28 cellular contexts compared by ENCODE assay signal in genomic region chr13:44299142-44299541, GRCh38.
DNase-seq lines count a peak whose midpoint lies in the region; ATAC-seq, FAIRE-seq and TF ChIP-seq lines count a peak whose summit lies in the region.
"Had no signal": no experiment of that assay in that cellular context is flagged by ENCODE, and none has a peak within 500 bp of the region (broad histone marks: within the 10 kb centered on the region; RNA-seq: fewer than 3 reads in every experiment).

No MANE protein-coding gene starts in this region.

- WGBS in A549 (ENCODE audit: missing lambda C conversion rate): 74% methylated on average over 4 of the region's 4 CpGs

- no peak overlapping the region for H3K4me3 ChIP-seq in A549
- H3K4me3 ChIP-seq in CD8-positive, alpha-beta memory T cell (ENCODE audit: low read length): no peak overlapping the region
- H3K4me3 ChIP-seq in dorsolateral prefrontal cortex: no peak overlapping the region
- H3K4me3 ChIP-seq: GM23248 had no signal

- CTCF ChIA-PET in A549 (lab: Yijun Ruan, JAX): no interaction called here
- CTCF ChIA-PET in CD8-positive, alpha-beta memory T cell (lab: Charles Lee): no interaction called here

- H3K27me3 ChIP-seq in CD8-positive, alpha-beta memory T cell (ENCODE audit: insufficient read depth, low read length, poor library complexity, severe bottlenecking): no peaks in the 10 kb centered on the region
- no peaks in the 10 kb centered on the region for H3K27me3 ChIP-seq in dorsolateral prefrontal cortex

- TF ChIP-seq CTCF in A549 (IDR thresholded peaks at IDR 0.05) (no peak), dorsolateral prefrontal cortex (IDR thresholded peaks at IDR 0.05 in 54 of 56, conservative IDR thresholded peaks at IDR 0.05 in 2 of 56; ENCODE audit: low read depth in 1 of 56, partially characterized antibody in 56 of 56) (no peak)

- peaks cover 43% of the 10 kb centered on the region for H3K4me1 ChIP-seq in A549
- H3K4me1 ChIP-seq in CD8-positive, alpha-beta memory T cell (ENCODE audit: insufficient read depth, low read length): peaks cover 2% of the 10 kb centered on the region
- H3K4me1 ChIP-seq: Caco-2 had no signal

- H3K27ac Mint-ChIP-seq in CD8-positive, alpha-beta memory T cell: peak overlapping the region in 1 of 8 donors; percentile 62
- H3K27ac Mint-ChIP-seq: CD4-positive, alpha-beta memory T cell; HFFc6; T-helper 1 cell treated with Interleukin-12 subunit alpha and Interleukin-12 subunit beta and Interleukin-4 antibody, amounts not matched to agents 30 μg/mL and 1 μg/mL, for 36 hours had no signal

- POLR2A ChIA-PET in A549 (lab: Yijun Ruan, JAX): no interaction called here
- POLR2A ChIA-PET in CD8-positive, alpha-beta memory T cell (lab: Charles Lee): no interaction called here

- no peak overlapping the region for H3K4me3 Mint-ChIP-seq in CD8-positive, alpha-beta memory T cell
- H3K4me3 Mint-ChIP-seq: CD4-positive, alpha-beta memory T cell; HFFc6; T-helper 1 cell treated with Interleukin-12 subunit alpha and Interleukin-12 subunit beta and Interleukin-4 antibody, amounts not matched to agents 30 μg/mL and 1 μg/mL, for 36 hours had no signal

- no peak for TF ChIP-seq POLR2A in A549 (IDR thresholded peaks at IDR 0.05; ENCODE audit: low read length)

- H3K27ac ChIP-seq in A549: peak overlapping the region; percentile 22 to 97; a peak in 5 of 6 replicates
- H3K27ac ChIP-seq in CD8-positive, alpha-beta memory T cell (ENCODE audit: low read depth, low read length): no peak overlapping the region
- H3K27ac ChIP-seq in dorsolateral prefrontal cortex: no peak overlapping the region
- H3K27ac ChIP-seq: GM23248, KMS-11 had no signal

- no peak for TF ChIP-seq EP300 in A549 (IDR thresholded peaks at IDR 0.05)

- ATAC-seq in A549: no peak
- ATAC-seq in Right ventricle myocardium inferior: no peak

- no peak for FAIRE-seq in A549 (lab: Jason Lieb, UNC)
- FAIRE-seq: A204.1, GM18507, HTR-8/SVneo had no signal

- no peaks in the 10 kb centered on the region for H3K9me3 ChIP-seq in A549
- no peaks in the 10 kb centered on the region for H3K9me3 ChIP-seq in CD8-positive, alpha-beta memory T cell (ENCODE audit: low read length)
- H3K9me3 ChIP-seq: Caco-2, SK-N-SH had no signal

- no peaks in the 10 kb centered on the region for H3K36me3 ChIP-seq in CD8-positive, alpha-beta memory T cell (ENCODE audit: insufficient read depth, low read length)

- no peak overlapping the region for H3K4me2 ChIP-seq in A549
- H3K4me2 ChIP-seq: KMS-11, SK-N-SH had no signal

- peaks cover 3 to 16% (median 12%) of the 10 kb centered on the region in 3 donors for H3K4me1 Mint-ChIP-seq in CD8-positive, alpha-beta memory T cell

- H3K27me3 Mint-ChIP-seq in CD8-positive, alpha-beta memory T cell: peaks cover 15 to 40% of the 10 kb centered on the region in 2 donors

- H3K36me3 Mint-ChIP-seq in CD8-positive, alpha-beta memory T cell: peaks cover 0 to 11% (median 9%) of the 10 kb centered on the region in 3 donors
- H3K36me3 Mint-ChIP-seq: CD4-positive, alpha-beta memory T cell had no signal

- DNase-seq in A549 (ENCODE audit: low read depth in 1 of 2, low spot score in 1 of 2) (no peak), ELR (ENCODE audit: low read depth) (peak; percentile 63), NCI-H226 (peak; percentile 38), amniotic epithelial cell (ENCODE audit: low read depth) (peak; percentile 44), Right ventricle myocardium inferior (ENCODE audit: missing footprints) (no peak), dorsolateral prefrontal cortex (no peak)
- no peak for DNase-seq in stimulated activated naive CD4-positive, alpha-beta T cell (lab: John Stamatoyannopoulos, UW)
- DNase-seq in CD8-positive, alpha-beta memory T cell: no peak
- DNase-seq: C1 segment of cervical spinal cord; Caco-2; CD4-positive, alpha-beta memory T cell; GM23248; H7; HFFc6; NCI-H1092; NCI-H1436; NCI-H187 treated with DMSO at 0.1 percent for 48 hours; NCI-H2171 treated with DMSO at 0.1 percent for 48 hours; NCI-H524 treated with DMSO at 0.1 percent for 48 hours; NCI-H774; RPMI8226; SK-N-SH; SW 1271 had no signal

- no peak for TF ChIP-seq RAD21 in A549 (conservative IDR thresholded peaks at IDR 0.05 in 1 of 2, IDR thresholded peaks at IDR 0.05 in 1 of 2)

- intact Hi-C loops in Right ventricle myocardium inferior (cut with DNase I): no loop called here
- intact Hi-C loops in dorsolateral prefrontal cortex (cut with DNase I): no loop called here

- H3K9me3 Mint-ChIP-seq in CD8-positive, alpha-beta memory T cell: no peaks in the 10 kb centered on the region
- H3K9me3 Mint-ChIP-seq: HFFc6 had no signal

TF ChIP-seq in A549, 52 proteins besides CTCF, POLR2A, EP300 and RAD21:
- no peak for TF ChIP-seq ZFP36 (IDR thresholded peaks at IDR 0.05; ENCODE audit: borderline replicate concordance, partially characterized antibody)
- TF ChIP-seq TP53 (CRISPR knock-in tag; IDR thresholded peaks at IDR 0.05): no peak
- TF ChIP-seq EHMT2 (IDR thresholded peaks at IDR 0.05; ENCODE audit: low read depth): no peak
- TF ChIP-seq RFX5 (IDR thresholded peaks at IDR 0.05): no peak
- no peak for TF ChIP-seq ATOH8 (CRISPR knock-in tag; IDR thresholded peaks at IDR 0.05; ENCODE audit: low read depth)
- no peak for TF ChIP-seq PBX3 (IDR thresholded peaks at IDR 0.05)
- no peak for TF ChIP-seq RCOR1 (IDR thresholded peaks at IDR 0.05; ENCODE audit: low read depth, low read length)
- TF ChIP-seq, protein P1, sequence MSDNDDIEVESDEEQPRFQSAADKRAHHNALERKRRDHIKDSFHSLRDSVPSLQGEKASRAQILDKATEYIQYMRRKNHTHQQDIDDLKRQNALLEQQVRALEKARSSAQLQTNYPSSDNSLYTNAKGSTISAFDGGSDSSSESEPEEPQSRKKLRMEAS (IDR thresholded peaks at IDR 0.05): no peak
- no peak for TF ChIP-seq NPAS2 (CRISPR knock-in tag; IDR thresholded peaks at IDR 0.05; ENCODE audit: borderline replicate concordance)
- TF ChIP-seq HMGXB4 (CRISPR knock-in tag; IDR thresholded peaks at IDR 0.05; ENCODE audit: borderline replicate concordance): no peak
- TF ChIP-seq TFCP2L1 (CRISPR knock-in tag; IDR thresholded peaks at IDR 0.05): no peak
- TF ChIP-seq POLR2AphosphoS2 (conservative IDR thresholded peaks at IDR 0.05; ENCODE audit: low read length): no peak
- no peak for TF ChIP-seq HOXB5 (CRISPR knock-in tag; IDR thresholded peaks at IDR 0.05)
- no peak for TF ChIP-seq FOSB (CRISPR knock-in tag; IDR thresholded peaks at IDR 0.05)
- TF ChIP-seq EHF (CRISPR knock-in tag; IDR thresholded peaks at IDR 0.05): no peak
- TF ChIP-seq, protein P2, sequence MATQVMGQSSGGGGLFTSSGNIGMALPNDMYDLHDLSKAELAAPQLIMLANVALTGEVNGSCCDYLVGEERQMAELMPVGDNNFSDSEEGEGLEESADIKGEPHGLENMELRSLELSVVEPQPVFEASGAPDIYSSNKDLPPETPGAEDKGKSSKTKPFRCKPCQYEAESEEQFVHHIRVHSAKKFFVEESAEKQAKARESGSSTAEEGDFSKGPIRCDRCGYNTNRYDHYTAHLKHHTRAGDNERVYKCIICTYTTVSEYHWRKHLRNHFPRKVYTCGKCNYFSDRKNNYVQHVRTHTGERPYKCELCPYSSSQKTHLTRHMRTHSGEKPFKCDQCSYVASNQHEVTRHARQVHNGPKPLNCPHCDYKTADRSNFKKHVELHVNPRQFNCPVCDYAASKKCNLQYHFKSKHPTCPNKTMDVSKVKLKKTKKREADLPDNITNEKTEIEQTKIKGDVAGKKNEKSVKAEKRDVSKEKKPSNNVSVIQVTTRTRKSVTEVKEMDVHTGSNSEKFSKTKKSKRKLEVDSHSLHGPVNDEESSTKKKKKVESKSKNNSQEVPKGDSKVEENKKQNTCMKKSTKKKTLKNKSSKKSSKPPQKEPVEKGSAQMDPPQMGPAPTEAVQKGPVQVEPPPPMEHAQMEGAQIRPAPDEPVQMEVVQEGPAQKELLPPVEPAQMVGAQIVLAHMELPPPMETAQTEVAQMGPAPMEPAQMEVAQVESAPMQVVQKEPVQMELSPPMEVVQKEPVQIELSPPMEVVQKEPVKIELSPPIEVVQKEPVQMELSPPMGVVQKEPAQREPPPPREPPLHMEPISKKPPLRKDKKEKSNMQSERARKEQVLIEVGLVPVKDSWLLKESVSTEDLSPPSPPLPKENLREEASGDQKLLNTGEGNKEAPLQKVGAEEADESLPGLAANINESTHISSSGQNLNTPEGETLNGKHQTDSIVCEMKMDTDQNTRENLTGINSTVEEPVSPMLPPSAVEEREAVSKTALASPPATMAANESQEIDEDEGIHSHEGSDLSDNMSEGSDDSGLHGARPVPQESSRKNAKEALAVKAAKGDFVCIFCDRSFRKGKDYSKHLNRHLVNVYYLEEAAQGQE (IDR thresholded peaks at IDR 0.05): no peak

Comparison
In these comparisons a context has a peak if more than half of its experiments do, and no peak if none do; other contexts are left out.
1. DNase-seq: peak in ELR (single experiment), NCI-H226 (single experiment) and amniotic epithelial cell (single experiment); none in A549 (0 of 2), stimulated activated naive CD4-positive, alpha-beta T cell (0 of 6), Right ventricle myocardium inferior (single experiment), CD8-positive, alpha-beta memory T cell (0 of 5) and dorsolateral prefrontal cortex (0 of 10).
2. H3K27ac ChIP-seq: peak in A549 (2 of 2); none in CD8-positive, alpha-beta memory T cell (single experiment) and dorsolateral prefrontal cortex (0 of 59).